Comparison of ENCODE assay signal across 8 cellular contexts in genomic region chr3:54120657-54121403, GRCh38. TPM values are rescaled to one million over a fixed set of nuclear protein-coding genes. Genes with fewer than 3 reads are reported as not detected.
DNase-seq lines count a peak whose midpoint lies in the region; ATAC-seq and TF ChIP-seq lines count a peak whose summit lies in the region.

No MANE protein-coding gene starts in this region.

- no peaks in the 10 kb centered on the region for H3K79me2 ChIP-seq in DOHH2 (ENCODE audit: control insufficient read depth, low read length)

- H3K9me3 ChIP-seq in DOHH2 (ENCODE audit: control insufficient read depth, insufficient read depth, low read length) (no peaks in the 10 kb centered on the region), HAP-1 (no peaks in the 10 kb centered on the region)

- ATAC-seq in GM19324 (IDR thresholded peaks at IDR 0.05; ENCODE audit: low FRiP score, unreplicated experiment), result no peak

- in situ Hi-C loops in HAP-1 (cut with MboI; ENCODE audit: low sequenced_read_pairs), result no loop called here

- H3K27me3 ChIP-seq in DOHH2 (ENCODE audit: control insufficient read depth, low read length), result peaks cover 27% of the 10 kb centered on the region
- peaks cover 9% of the 10 kb centered on the region for H3K27me3 ChIP-seq in HAP-1 (ENCODE audit: low read depth)

- no peak overlapping the region for H3K4me3 ChIP-seq in DOHH2 (ENCODE audit: low read length)
- peak overlapping the region; percentile 42 for H3K4me3 ChIP-seq in HAP-1

- no peak for TF ChIP-seq CTCF in DOHH2 (IDR thresholded peaks at IDR 0.05; ENCODE audit: low read depth, low read length, poor library complexity, severe bottlenecking)

- no peak for DNase-seq in HAP-1 (ENCODE audit: low spot score in 2 of 2)
- DNase-seq in RPMI8226, result peak; percentile 11
- DNase-seq in kidney tubule cell (ENCODE audit: low spot score), result peak; percentile 85
- DNase-seq in activated effector memory CD4-positive, alpha-beta T cell treated with anti-CD3 and anti-CD28 coated beads, Interleukin-2, amount 50 U/mL, for 16 hours, result no peak
- DNase-seq in H4 (ENCODE audit: low spot score), result no peak
- DNase-seq in globus pallidus (ENCODE audit: low spot score), result no peak

- no peaks in the 10 kb centered on the region for H3F3A ChIP-seq in DOHH2 (ENCODE audit: control insufficient read depth, insufficient read depth)

- H3K4me2 ChIP-seq in DOHH2 (ENCODE audit: low read length), result peak overlapping the region; percentile 26; the same call in 1 of the 2 replicates

- H3K36me3 ChIP-seq in DOHH2 (ENCODE audit: control insufficient read depth, low read length) (no peaks in the 10 kb centered on the region), HAP-1 (replicated peaks) (no peaks in the 10 kb centered on the region)

- H3K4me1 ChIP-seq in DOHH2 (ENCODE audit: control insufficient read depth, low read length), result no peaks in the 10 kb centered on the region
- no peaks in the 10 kb centered on the region; the same call in 1 of the 2 replicates for H3K4me1 ChIP-seq in HAP-1

- H3K27ac ChIP-seq in DOHH2 (ENCODE audit: low read depth, low read length), result no peak overlapping the region

- no peaks in the 10 kb centered on the region for H3K9me2 ChIP-seq in DOHH2 (replicated peaks; ENCODE audit: control insufficient read depth, low read length)

- H4K20me1 ChIP-seq in DOHH2 (ENCODE audit: control insufficient read depth, insufficient read depth, low read depth, low read length), result no peaks in the 10 kb centered on the region

RNA-seq across cellular contexts. Expression of gene CACNA2D3, which starts 1.5 kb away (rescaled TPM):
- total RNA-seq in H4 (2014; rRNA removed; shearing (Covaris generic)), result 3.8 and 4.3 TPM in 2 replicates

Comparison
In these comparisons a context has a peak if more than half of its experiments do, and no peak if none do; other contexts are left out.
1. DNase-seq: peak in RPMI8226 (single experiment) and kidney tubule cell (single experiment); none in HAP-1 (0 of 2), activated effector memory CD4-positive, alpha-beta T cell treated with anti-CD3 and anti-CD28 coated beads, Interleukin-2, amount 50 U/mL, for 16 hours (single experiment), H4 (single experiment) and globus pallidus (single experiment).